20 cellular contexts compared by ENCODE assay signal in genomic region chr11:76025817-76026216, GRCh38.
DNase-seq lines count a peak whose midpoint lies in the region; ATAC-seq and TF ChIP-seq lines count a peak whose summit lies in the region.
"Had no signal": no experiment of that assay in that cellular context is flagged by ENCODE, and none has a peak within 500 bp of the region (broad histone marks: within the 10 kb centered on the region; RNA-seq: fewer than 3 reads in every experiment).

No MANE protein-coding gene starts in this region.

- no peaks in the 10 kb centered on the region for H3K27me3 ChIP-seq in KMS-11 (ENCODE audit: insufficient read depth, low read depth)
- H3K27me3 ChIP-seq in endodermal cell (ENCODE audit: control insufficient read depth, insufficient read depth, low read length, poor library complexity, severe bottlenecking): no peaks in the 10 kb centered on the region
- H3K27me3 ChIP-seq: Peyer's patch had no signal

- no peaks in the 10 kb centered on the region for H3K79me2 ChIP-seq in KMS-11 (ENCODE audit: insufficient read depth, low read depth)

- H3K36me3 Mint-ChIP-seq in endodermal cell (ENCODE audit: low read depth) (peaks cover 48% of the 10 kb centered on the region), osteocyte (ENCODE audit: unreplicated experiment) (peaks cover 23% of the 10 kb centered on the region)

- no peaks in the 10 kb centered on the region for H3K27me3 Mint-ChIP-seq in endodermal cell (ENCODE audit: insufficient read depth)
- no peaks in the 10 kb centered on the region for H3K27me3 Mint-ChIP-seq in osteocyte (ENCODE audit: unreplicated experiment)
- H3K27me3 Mint-ChIP-seq: B cell had no signal

- H3K4me1 ChIP-seq in KMS-11 (ENCODE audit: low read depth, poor library complexity, severe bottlenecking): peaks cover 97% of the 10 kb centered on the region
- H3K4me1 ChIP-seq in endodermal cell (ENCODE audit: control insufficient read depth, insufficient read depth, low read length): no peaks in the 10 kb centered on the region
- H3K4me1 ChIP-seq: Peyer's patch had no signal

- H2AFZ ChIP-seq in KMS-11 (ENCODE audit: low read depth): 0 out of 2 replicates have a peak overlapping the region, but pooled peaks have one; percentile 0

- peaks cover 18% of the 10 kb centered on the region for H3K4me1 Mint-ChIP-seq in endodermal cell
- peaks cover 74% of the 10 kb centered on the region for H3K4me1 Mint-ChIP-seq in osteocyte (ENCODE audit: unreplicated experiment)

- no peak for TF ChIP-seq CTCF in KMS-11 (conservative IDR thresholded peaks at IDR 0.05; ENCODE audit: low read depth, low read length)
- TF ChIP-seq CTCF in VCaP (conservative IDR thresholded peaks at IDR 0.05): no peak
- no peak for TF ChIP-seq CTCF in endodermal cell (conservative IDR thresholded peaks at IDR 0.05)
- TF ChIP-seq CTCF in osteocyte (IDR thresholded peaks at IDR 0.05): no peak
- TF ChIP-seq CTCF in coronary artery (IDR thresholded peaks at IDR 0.05): no peak

- peak overlapping the region; percentile 85 for H3K4me2 ChIP-seq in KMS-11
- H3K4me2 ChIP-seq: A549 had no signal

- DNase-seq in endodermal cell (peak; percentile 32), osteocyte (ENCODE audit: extremely low spot score, unreplicated experiment) (no peak), coronary artery (ENCODE audit: low spot score) (no peak)
- DNase-seq: Caco-2; CD8-positive, alpha-beta T cell; NCI-H1105 treated with DMSO at 0.1 percent for 48 hours; NCI-H146; NCI-H1930; NCI-H526 treated with DMSO at 0.1 percent for 48 hours; Peyer's patch; SHP77 treated with DMSO at 0.1 percent for 48 hours; SW 1271 had no signal

- H3K4me3 Mint-ChIP-seq in endodermal cell (no peak overlapping the region), osteocyte (ENCODE audit: unreplicated experiment) (no peak overlapping the region)
- H3K4me3 Mint-ChIP-seq: B cell; CD8-positive, alpha-beta T cell had no signal

- H3K36me3 ChIP-seq in KMS-11 (ENCODE audit: insufficient read depth): no peaks in the 10 kb centered on the region
- peaks cover 19% of the 10 kb centered on the region for H3K36me3 ChIP-seq in endodermal cell (ENCODE audit: control insufficient read depth, insufficient read depth, low read length)
- H3K36me3 ChIP-seq: Peyer's patch had no signal

- H3K27ac ChIP-seq in KMS-11 (peak overlapping the region; percentile 95), VCaP (peak overlapping the region; percentile 8; the same call in 1 of the 2 replicates), endodermal cell (ENCODE audit: low read depth, low read length) (no peak overlapping the region), coronary artery (no peak overlapping the region)
- H3K27ac ChIP-seq: C4-2B, Peyer's patch had no signal

- ATAC-seq in HG03469 (IDR thresholded peaks at IDR 0.05; ENCODE audit: unreplicated experiment) (no peak), GM21786 (IDR thresholded peaks at IDR 0.05; ENCODE audit: unreplicated experiment) (no peak)
- ATAC-seq: A549; CD8-positive, alpha-beta T cell; HCT116 had no signal

- H3K9ac ChIP-seq in KMS-11: peak overlapping the region; percentile 59
- no peak overlapping the region for H3K9ac ChIP-seq in endodermal cell (ENCODE audit: extremely low read depth, low read length, poor library complexity, severe bottlenecking)

- no peaks in the 10 kb centered on the region for H4K20me1 ChIP-seq in KMS-11 (ENCODE audit: insufficient read depth)

- no peak overlapping the region for H3K4me3 ChIP-seq in KMS-11 (IDR thresholded peaks at IDR 0.05; ENCODE audit: insufficient read depth, low read depth, low read length)
- no peak overlapping the region for H3K4me3 ChIP-seq in endodermal cell (ENCODE audit: low read length)
- no peak overlapping the region for H3K4me3 ChIP-seq in coronary artery
- H3K4me3 ChIP-seq: A549, Peyer's patch had no signal

- 84 to 96% methylated on average over 2 to 3 of the region's 3 CpGs for WGBS in endodermal cell (ENCODE audit: insufficient coverage in 1 of 2, insufficient read length in 1 of 2), 2 experiments

- peaks cover 23% of the 10 kb centered on the region for H3K9me3 ChIP-seq in endodermal cell (ENCODE audit: control insufficient read depth, low read length)
- H3K9me3 ChIP-seq: Caco-2, Peyer's patch had no signal

- H3K27ac Mint-ChIP-seq in endodermal cell: no peak overlapping the region
- H3K27ac Mint-ChIP-seq in osteocyte (ENCODE audit: unreplicated experiment): peak overlapping the region; percentile 90
- H3K27ac Mint-ChIP-seq: B cell; CD8-positive, alpha-beta T cell had no signal

- H3K9me3 Mint-ChIP-seq in endodermal cell (no peaks in the 10 kb centered on the region), osteocyte (ENCODE audit: unreplicated experiment) (peaks cover 13% of the 10 kb centered on the region)
- H3K9me3 Mint-ChIP-seq: CD8-positive, alpha-beta T cell had no signal

Comparison
In these comparisons a context has a peak if more than half of its experiments do, and no peak if none do; other contexts are left out.
1. H3K27ac ChIP-seq: peak in KMS-11 (single experiment) and VCaP (single experiment); none in endodermal cell (single experiment) and coronary artery (0 of 2).